In genomic region chr1:43293896-43294760, GRCh38 we compare ENCODE assay signal across 9 cellular contexts. TPM values are rescaled to one million over a fixed set of nuclear protein-coding genes. Genes with fewer than 3 reads are reported as not detected.
A peak's percentile ranks its signal among the peaks of the same experiment; 100 is the strongest.
DNase-seq lines count a peak whose midpoint lies in the region; ATAC-seq, FAIRE-seq and TF ChIP-seq lines count a peak whose summit lies in the region.
"Had no signal": no experiment of that assay in that cellular context is flagged by ENCODE, and none has a peak within 500 bp of the region (broad histone marks: within the 10 kb centered on the region; RNA-seq: fewer than 3 reads in every experiment).

No MANE protein-coding gene starts in this region.

- H3K4me3 ChIP-seq in left ventricle myocardium inferior: no peak overlapping the region
- H3K4me3 ChIP-seq in upper lobe of left lung: no peak overlapping the region

- H3K4me1 ChIP-seq in left ventricle myocardium inferior: peaks cover 46% of the 10 kb centered on the region
- peaks cover 12 to 48% (median 32%) of the 10 kb centered on the region in 4 donors for H3K4me1 ChIP-seq in upper lobe of left lung

- peaks cover 23% of the 10 kb centered on the region for H3K4me1 Mint-ChIP-seq in T-helper 2 cell treated with Interferon-gamma antibody and Interleukin-4, amounts not matched to agents 5 μg/mL and 100 μg/mL, for 36 hours (ENCODE audit: low read depth)

- no peaks in the 10 kb centered on the region for H3K27me3 Mint-ChIP-seq in T-helper 2 cell treated with Interferon-gamma antibody and Interleukin-4, amounts not matched to agents 5 μg/mL and 100 μg/mL, for 36 hours (ENCODE audit: low read depth)

- no peak overlapping the region for H3K4me3 Mint-ChIP-seq in T-helper 2 cell treated with Interferon-gamma antibody and Interleukin-4, amounts not matched to agents 5 μg/mL and 100 μg/mL, for 36 hours
- H3K4me3 Mint-ChIP-seq: memory B cell had no signal

- peak overlapping the region; percentile 75 for H3K27ac Mint-ChIP-seq in T-helper 2 cell treated with Interferon-gamma antibody and Interleukin-4, amounts not matched to agents 5 μg/mL and 100 μg/mL, for 36 hours
- H3K27ac Mint-ChIP-seq: memory B cell had no signal

- H3K36me3 Mint-ChIP-seq in T-helper 2 cell treated with Interferon-gamma antibody and Interleukin-4, amounts not matched to agents 5 μg/mL and 100 μg/mL, for 36 hours (ENCODE audit: low read depth): no peaks in the 10 kb centered on the region
- H3K36me3 Mint-ChIP-seq: memory B cell had no signal

- no peaks in the 10 kb centered on the region for H3K9me3 ChIP-seq in left ventricle myocardium inferior (replicated peaks)
- no peaks in the 10 kb centered on the region for H3K9me3 ChIP-seq in upper lobe of left lung

- no peak for TF ChIP-seq EP300 in upper lobe of left lung (IDR thresholded peaks at IDR 0.05)

- no peaks in the 10 kb centered on the region for H3K36me3 ChIP-seq in left ventricle myocardium inferior
- H3K36me3 ChIP-seq in upper lobe of left lung: no peaks in the 10 kb centered on the region

- no peak for ATAC-seq in upper lobe of left lung (ENCODE audit: low FRiP score in 2 of 2)

- no peaks in the 10 kb centered on the region for H3K9me3 Mint-ChIP-seq in T-helper 2 cell treated with Interferon-gamma antibody and Interleukin-4, amounts not matched to agents 5 μg/mL and 100 μg/mL, for 36 hours
- H3K9me3 Mint-ChIP-seq: memory B cell had no signal

- H3K27ac ChIP-seq in left ventricle myocardium inferior (replicated peaks): peak overlapping the region; percentile 84
- H3K27ac ChIP-seq in upper lobe of left lung: peak overlapping the region in 3 of 4 donors; percentile 73 to 80 (median 73)

- TF ChIP-seq CTCF in left ventricle myocardium inferior (IDR thresholded peaks at IDR 0.05; ENCODE audit: borderline replicate concordance) (no peak), upper lobe of left lung (IDR thresholded peaks at IDR 0.05) (no peak)

- WGBS in upper lobe of left lung, 2 donors: 86% methylated on average over 6 to 7 of the region's 7 CpGs

- no peak for DNase-seq in T-helper 2 cell treated with Interferon-gamma antibody and Interleukin-4, amounts not matched to agents 5 μg/mL and 100 μg/mL, for 36 hours (ENCODE audit: low spot score)
- no peak for DNase-seq in T-helper 2 cell
- DNase-seq in left ventricle myocardium inferior: no peak
- DNase-seq in upper lobe of left lung: no peak
- DNase-seq in GM19239 (ENCODE audit: insufficient read length, low spot score): no peak
- no peak for DNase-seq in activated CD8-positive, alpha-beta memory T cell treated with anti-CD3 and anti-CD28 coated beads, Interleukin-2, amount 50 U/mL, for 4 hours
- DNase-seq: NCI-H1105 treated with DMSO at 0.1 percent for 48 hours had no signal

- no peak for TF ChIP-seq POLR2A in upper lobe of left lung (IDR thresholded peaks at IDR 0.05)

- intact Hi-C loops in left ventricle myocardium inferior (cut with micrococcal nuclease): no loop called here

- FAIRE-seq in GM19239 (lab: Jason Lieb, UNC): no peak
- FAIRE-seq: A204.1 had no signal

- no peaks in the 10 kb centered on the region for H3K27me3 ChIP-seq in left ventricle myocardium inferior (ENCODE audit: low read depth)
- H3K27me3 ChIP-seq in upper lobe of left lung: no peaks in the 10 kb centered on the region

RNA-seq across cellular contexts. Expression of gene TIE1, which starts 6.7 kb away (rescaled TPM):
- total RNA-seq in left ventricle myocardium inferior (25.1 TPM), upper lobe of left lung (100 to 1,000 TPM in 1 of 6 donors, 10 to 100 TPM in 5; 23.9 to 170 (median 51.4) TPM)

RNA-seq across cellular contexts. Expression of gene C1orf210, which starts 8.7 kb away (rescaled TPM):
- total RNA-seq in left ventricle myocardium inferior: not detected
- total RNA-seq in upper lobe of left lung: 10 to 100 TPM; 12.5 to 38.3 (median 27.1) TPM

RNA-seq across cellular contexts. Expression of gene TMEM125, which starts 24.3 kb away (rescaled TPM):
- total RNA-seq in left ventricle myocardium inferior: not detected
- 100 to 1,000 TPM; 144 to 302 (median 227) TPM for total RNA-seq in upper lobe of left lung

RNA-seq across cellular contexts. Expression of gene MPL, which starts 43.5 kb away (rescaled TPM):
- total RNA-seq in left ventricle myocardium inferior (0.82 TPM), upper lobe of left lung (1 to 10 TPM in 1 of 6 donors, under 1 TPM in 5; 0.24 to 6.3 (median 0.74) TPM)

Comparison
In these comparisons a context has a peak if more than half of its experiments do, and no peak if none do; other contexts are left out.
1. RNA of gene C1orf210, which starts 8.7 kb away (total RNA-seq): 12.5 to 38.3 TPM in upper lobe of left lung; not detected in left ventricle myocardium inferior (single experiment); every median in the first group is over 10 times any median in the second.
2. RNA of gene TMEM125, which starts 24.3 kb away (total RNA-seq): 144 to 302 TPM in upper lobe of left lung; not detected in left ventricle myocardium inferior (single experiment); every median in the first group is over 100 times any median in the second.